8 cellular contexts compared by ENCODE assay signal in genomic region chr10:57418476-57418875, GRCh38.
"Had no signal": no experiment of that assay in that cellular context is flagged by ENCODE, and none has a peak within 500 bp of the region (broad histone marks: within the 10 kb centered on the region; RNA-seq: fewer than 3 reads in every experiment).

No MANE protein-coding gene starts in this region.

- ATAC-seq: HepG2 had no signal

- H3K27ac ChIP-seq: HL-60, KMS-11 had no signal

- DNase-seq: Karpas-422, KBM-7, KG1 had no signal

- H3K27ac Mint-ChIP-seq: IgD-negative memory B cell had no signal

- H3K4me1 Mint-ChIP-seq: IgD-negative memory B cell had no signal

- H3K36me3 Mint-ChIP-seq: IgD-negative memory B cell had no signal

- H3K4me2 ChIP-seq: KMS-11 had no signal

- FAIRE-seq: HepG2, HTR-8/SVneo had no signal

- H3K27me3 Mint-ChIP-seq: IgD-negative memory B cell had no signal

- H3K4me3 Mint-ChIP-seq: IgD-negative memory B cell had no signal

- H3K9ac ChIP-seq: KMS-11 had no signal
